In the genomic region with DNA sequence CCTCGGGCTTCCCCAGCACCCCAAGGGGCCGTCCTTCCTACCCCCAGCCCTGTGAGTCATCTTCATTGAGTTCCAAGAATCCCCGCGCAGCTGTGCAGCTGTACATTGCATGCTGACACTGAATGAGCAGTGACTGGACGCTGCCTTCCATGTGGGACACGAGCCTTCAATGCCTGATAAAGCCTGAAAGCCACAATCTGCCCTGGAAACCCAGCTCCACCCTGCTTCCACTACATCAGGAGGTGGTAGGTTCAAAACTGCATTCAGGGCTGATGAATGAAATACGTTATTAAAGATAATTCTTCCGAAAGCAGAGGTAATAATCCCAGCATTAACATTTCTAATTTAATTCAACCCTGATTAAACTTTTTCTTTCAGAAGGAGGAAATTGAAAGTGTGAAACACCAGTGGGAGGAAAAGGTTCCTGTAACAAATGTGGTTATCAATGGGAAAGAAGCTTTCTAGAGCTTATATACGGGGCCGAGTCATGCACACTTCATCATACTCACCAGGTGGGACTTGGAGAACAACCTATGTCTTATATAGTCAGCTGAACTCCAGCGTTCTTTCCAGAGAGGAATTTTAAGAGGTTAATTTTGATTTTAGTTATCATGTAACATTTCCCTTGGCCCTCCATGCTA, we compare ENCODE assay signal across 7 cellular contexts.
DNase-seq lines count a peak whose midpoint lies in the region; ATAC-seq and TF ChIP-seq lines count a peak whose summit lies in the region.

No MANE protein-coding gene starts in this region.

- DNase-seq in NB4 (ENCODE audit: low read depth) (peak; percentile 88), dermis blood vessel endothelial cell (peak; percentile 61), skeletal muscle cell (ENCODE audit: low read depth) (peak; percentile 99), iPS-NIHi7 (ENCODE audit: extremely low spot score) (no peak), DMS153 treated with DMSO at 0.1 percent for 48 hours (lab: John Stamatoyannopoulos, UW; ENCODE audit: unreplicated experiment) (no peak)

- H3K4me3 ChIP-seq in NB4 (ENCODE audit: low read depth, low read length), result no peak overlapping the region
- no peak overlapping the region for H3K4me3 ChIP-seq in skeletal muscle cell (ENCODE audit: low read depth, low read length)

- no peak for TF ChIP-seq POLR2A in NB4 (IDR thresholded peaks at IDR 0.05; ENCODE audit: extremely low read depth, insufficient read length)

- TF ChIP-seq CTCF in NB4 (IDR thresholded peaks at IDR 0.05; ENCODE audit: low read depth, low read length), result no peak

- peak; percentile 74 for ATAC-seq in GM21447 (IDR thresholded peaks at IDR 0.05; ENCODE audit: unreplicated experiment)
- ATAC-seq in HG02870 (IDR thresholded peaks at IDR 0.05; ENCODE audit: unreplicated experiment), result no peak

Comparison
In these comparisons a context has a peak if more than half of its experiments do, and no peak if none do; other contexts are left out.
1. DNase-seq: peak in NB4 (single experiment), dermis blood vessel endothelial cell (single experiment) and skeletal muscle cell (single experiment); none in iPS-NIHi7 (single experiment) and DMS153 treated with DMSO at 0.1 percent for 48 hours (single experiment).